10 cellular contexts compared by ENCODE assay signal in genomic region chr1:148372731-148373130, GRCh38.
DNase-seq lines count a peak whose midpoint lies in the region; ATAC-seq and TF ChIP-seq lines count a peak whose summit lies in the region.
"Had no signal": no experiment of that assay in that cellular context is flagged by ENCODE, and none has a peak within 500 bp of the region (broad histone marks: within the 10 kb centered on the region; RNA-seq: fewer than 3 reads in every experiment).

No MANE protein-coding gene starts in this region.

- no peak overlapping the region for H3K4me3 ChIP-seq in lower lobe of right lung

- no peak overlapping the region for H3K27ac ChIP-seq in lower lobe of right lung

- DNase-seq in DMS53 (lab: John Stamatoyannopoulos, UW) (peak; percentile 11), DMS53 treated with DMSO at 0.1 percent for 48 hours (lab: John Stamatoyannopoulos, UW; ENCODE audit: unreplicated experiment) (no peak), lower lobe of right lung (no peak)
- DNase-seq in activated CD8-positive, alpha-beta memory T cell treated with anti-CD3 and anti-CD28 coated beads, Interleukin-2, amount 10 ng/mL, durations not matched to agents 7 days and 5 days, result peak; percentile 72
- DNase-seq: 8988T, NCI-H226 had no signal

- peak; percentile 66 for ATAC-seq in activated CD8-positive, alpha-beta memory T cell treated with anti-CD3 and anti-CD28 coated beads, Interleukin-2, amount 10 ng/mL, durations not matched to agents 7 days and 5 days
- ATAC-seq in esophagus mucosa (peak; percentile 80), GM19455 (IDR thresholded peaks at IDR 0.05; ENCODE audit: unreplicated experiment) (no peak), lower lobe of right lung (no peak), HG03095 (IDR thresholded peaks at IDR 0.05; ENCODE audit: unreplicated experiment) (no peak)

- no peak for TF ChIP-seq CTCF in lower lobe of right lung (IDR thresholded peaks at IDR 0.05)

- CTCF ChIA-PET in activated CD8-positive, alpha-beta memory T cell treated with anti-CD3 and anti-CD28 coated beads, Interleukin-2, amount 10 ng/mL, durations not matched to agents 7 days and 5 days (lab: Charles Lee), result interaction anchor here (0.7 to 2.4 kb wide), 9 partner anchors 9 to 150 kb away, joined by 3 to 8 read pairs (median 3); no protein-coding TSS in a partner anchor

- no peaks in the 10 kb centered on the region for H3K36me3 ChIP-seq in lower lobe of right lung

- H3K27me3 Mint-ChIP-seq in activated CD8-positive, alpha-beta memory T cell treated with anti-CD3 and anti-CD28 coated beads, Interleukin-2, amount 10 ng/mL, durations not matched to agents 7 days and 5 days, result peaks cover 11% of the 10 kb centered on the region
- H3K27me3 Mint-ChIP-seq in stimulated activated naive CD8-positive, alpha-beta T cell treated with anti-CD3 and anti-CD28 coated beads, Interleukin-15, Interleukin-2, amounts not matched to agents 100 ng/mL and 50 ng/mL, for 24 hours, result no peaks in the 10 kb centered on the region

- no peaks in the 10 kb centered on the region for H3K4me1 ChIP-seq in lower lobe of right lung

- peak overlapping the region; percentile 96 for H3K27ac Mint-ChIP-seq in activated CD8-positive, alpha-beta memory T cell treated with anti-CD3 and anti-CD28 coated beads, Interleukin-2, amount 10 ng/mL, durations not matched to agents 7 days and 5 days
- H3K27ac Mint-ChIP-seq in stimulated activated naive CD8-positive, alpha-beta T cell treated with anti-CD3 and anti-CD28 coated beads, Interleukin-15, Interleukin-2, amounts not matched to agents 100 ng/mL and 50 ng/mL, for 24 hours, result peak overlapping the region; percentile 97

- H3K4me3 Mint-ChIP-seq in activated CD8-positive, alpha-beta memory T cell treated with anti-CD3 and anti-CD28 coated beads, Interleukin-2, amount 10 ng/mL, durations not matched to agents 7 days and 5 days, result peak overlapping the region; percentile 52
- peak overlapping the region; percentile 76 for H3K4me3 Mint-ChIP-seq in stimulated activated naive CD8-positive, alpha-beta T cell treated with anti-CD3 and anti-CD28 coated beads, Interleukin-15, Interleukin-2, amounts not matched to agents 100 ng/mL and 50 ng/mL, for 24 hours

- peaks cover 39% of the 10 kb centered on the region for H3K4me1 Mint-ChIP-seq in activated CD8-positive, alpha-beta memory T cell treated with anti-CD3 and anti-CD28 coated beads, Interleukin-2, amount 10 ng/mL, durations not matched to agents 7 days and 5 days
- H3K4me1 Mint-ChIP-seq in stimulated activated naive CD8-positive, alpha-beta T cell treated with anti-CD3 and anti-CD28 coated beads, Interleukin-15, Interleukin-2, amounts not matched to agents 100 ng/mL and 50 ng/mL, for 24 hours (ENCODE audit: low read depth), result peaks cover 51% of the 10 kb centered on the region

- no peaks in the 10 kb centered on the region for H3K27me3 ChIP-seq in lower lobe of right lung (ENCODE audit: low read depth)

- H3K9me3 ChIP-seq in lower lobe of right lung, result no peaks in the 10 kb centered on the region

- intact Hi-C loops in lower lobe of right lung (cut with DNase I), result no loop called here

- H3K9me3 Mint-ChIP-seq in activated CD8-positive, alpha-beta memory T cell treated with anti-CD3 and anti-CD28 coated beads, Interleukin-2, amount 10 ng/mL, durations not matched to agents 7 days and 5 days (ENCODE audit: low read depth), result no peaks in the 10 kb centered on the region
- H3K9me3 Mint-ChIP-seq in stimulated activated naive CD8-positive, alpha-beta T cell treated with anti-CD3 and anti-CD28 coated beads, Interleukin-15, Interleukin-2, amounts not matched to agents 100 ng/mL and 50 ng/mL, for 24 hours, result no peaks in the 10 kb centered on the region

- H3K36me3 Mint-ChIP-seq in activated CD8-positive, alpha-beta memory T cell treated with anti-CD3 and anti-CD28 coated beads, Interleukin-2, amount 10 ng/mL, durations not matched to agents 7 days and 5 days, result no peaks in the 10 kb centered on the region
- H3K36me3 Mint-ChIP-seq in stimulated activated naive CD8-positive, alpha-beta T cell treated with anti-CD3 and anti-CD28 coated beads, Interleukin-15, Interleukin-2, amounts not matched to agents 100 ng/mL and 50 ng/mL, for 24 hours (ENCODE audit: low read depth), result no peaks in the 10 kb centered on the region

Comparison
In these comparisons a context has a peak if more than half of its experiments do, and no peak if none do; other contexts are left out.
1. DNase-seq: peak in DMS53 (single experiment) and activated CD8-positive, alpha-beta memory T cell treated with anti-CD3 and anti-CD28 coated beads, Interleukin-2, amount 10 ng/mL, durations not matched to agents 7 days and 5 days (single experiment); none in DMS53 treated with DMSO at 0.1 percent for 48 hours (single experiment) and lower lobe of right lung (single experiment).
2. ATAC-seq: peak in activated CD8-positive, alpha-beta memory T cell treated with anti-CD3 and anti-CD28 coated beads, Interleukin-2, amount 10 ng/mL, durations not matched to agents 7 days and 5 days (single experiment) and esophagus mucosa (single experiment); none in GM19455 (single experiment), lower lobe of right lung (0 of 2) and HG03095 (single experiment).